In genomic region chr11:116507016-116507415, GRCh38 we compare ENCODE assay signal across 14 cellular contexts.
DNase-seq lines count a peak whose midpoint lies in the region; TF ChIP-seq lines count a peak whose summit lies in the region.
"Had no signal": no experiment of that assay in that cellular context is flagged by ENCODE, and none has a peak within 500 bp of the region (broad histone marks: within the 10 kb centered on the region; RNA-seq: fewer than 3 reads in every experiment).

No MANE protein-coding gene starts in this region.

- no peak overlapping the region for H2AK5ac ChIP-seq in neuronal stem cell (ENCODE audit: low read depth, low read length)

- H3K4me2 ChIP-seq in neuronal stem cell (ENCODE audit: insufficient read depth, low read length, poor library complexity, severe bottlenecking): no peak overlapping the region

- H3K36me3 ChIP-seq in neuronal stem cell (replicated peaks in 1 of 2; ENCODE audit: control insufficient read depth in 2 of 2, insufficient read depth in 2 of 2, low read length in 2 of 2): no peaks in the 10 kb centered on the region
- H3K36me3 ChIP-seq in vagina: no peaks in the 10 kb centered on the region
- no peaks in the 10 kb centered on the region for H3K36me3 ChIP-seq in WERI-Rb-1

- H3K4me3 Mint-ChIP-seq in brain: no peak overlapping the region
- H3K4me3 Mint-ChIP-seq: CD4-positive, alpha-beta memory T cell; GM23338; H9 had no signal

- intact Hi-C loops in vagina (cut with DNase I): no loop called here

- no peak overlapping the region for H3K23ac ChIP-seq in neuronal stem cell (ENCODE audit: low read depth, low read length, poor library complexity)

- H3K14ac ChIP-seq in neuronal stem cell (ENCODE audit: low read length): no peak overlapping the region

- DNase-seq in coronary artery (ENCODE audit: low spot score): peak; percentile 35
- no peak for DNase-seq in neuronal stem cell (ENCODE audit: low spot score)
- DNase-seq in vagina (ENCODE audit: extremely low spot score in 2 of 2): peak; percentile 81 to 82
- no peak for DNase-seq in WERI-Rb-1
- no peak for DNase-seq in GDM1 (lab: John Stamatoyannopoulos, UW)
- DNase-seq: C1 segment of cervical spinal cord; Calu3; CD4-positive, alpha-beta memory T cell; COR-L47; DMS53; DMS79 treated with DMSO at 0.1 percent for 48 hours; H9 had no signal

- TF ChIP-seq CTCF in brain (conservative IDR thresholded peaks at IDR 0.05): no peak
- no peak for TF ChIP-seq CTCF in coronary artery (IDR thresholded peaks at IDR 0.05)
- TF ChIP-seq CTCF in vagina (IDR thresholded peaks at IDR 0.05): no peak
- TF ChIP-seq CTCF in WERI-Rb-1 (IDR thresholded peaks at IDR 0.05; ENCODE audit: low read depth, low read length): no peak

- no CpG with 5 or more reads among the region's 4 CpGs for WGBS in neuronal stem cell (ENCODE audit: extremely low coverage in 2 of 2, insufficient read length in 2 of 2, insufficient replicate concordance in 1 of 2), 2 donors

- no peak overlapping the region for H3K9ac ChIP-seq in neuronal stem cell (ENCODE audit: low read depth, low read length, poor library complexity)

- H3K4me1 ChIP-seq in neuronal stem cell (ENCODE audit: control insufficient read depth in 2 of 2, insufficient read depth in 1 of 2, low read depth in 1 of 2, low read length in 2 of 2): peaks cover 0 to 9% of the 10 kb centered on the region in 2 donors
- H3K4me1 ChIP-seq in vagina: no peaks in the 10 kb centered on the region

- no peak overlapping the region for H2BK15ac ChIP-seq in neuronal stem cell (ENCODE audit: low read length)

- no peaks in the 10 kb centered on the region for H3K79me1 ChIP-seq in neuronal stem cell (ENCODE audit: low read depth, low read length)

- no peak overlapping the region for H2BK5ac ChIP-seq in neuronal stem cell (ENCODE audit: low read length)

- peaks cover 95% of the 10 kb centered on the region for H3K4me1 Mint-ChIP-seq in brain
- H3K4me1 Mint-ChIP-seq: CD4-positive, alpha-beta memory T cell had no signal

- H3K27ac Mint-ChIP-seq in brain: peak overlapping the region; percentile 87 to 98 (median 95)
- H3K27ac Mint-ChIP-seq: CD4-positive, alpha-beta memory T cell; GM23338; H9 had no signal

- no peak overlapping the region for H2AFZ ChIP-seq in neuronal stem cell (ENCODE audit: low read length)

- no peaks in the 10 kb centered on the region for H3K27me3 Mint-ChIP-seq in brain

- no peak for TF ChIP-seq POLR2A in vagina (IDR thresholded peaks at IDR 0.05)

- H3K27ac ChIP-seq in coronary artery: no peak overlapping the region
- no peak overlapping the region for H3K27ac ChIP-seq in neuronal stem cell (replicated peaks; ENCODE audit: low read length)
- H3K27ac ChIP-seq in vagina: no peak overlapping the region
- no peak overlapping the region for H3K27ac ChIP-seq in WERI-Rb-1

- H3K9me3 Mint-ChIP-seq in brain: peaks cover 0 to 4% (median 0%) of the 10 kb centered on the region in 5 experiments
- H3K9me3 Mint-ChIP-seq: GM23338, H9 had no signal

- H4K8ac ChIP-seq in neuronal stem cell (ENCODE audit: low read depth, low read length): no peak overlapping the region

- H4K91ac ChIP-seq in neuronal stem cell (ENCODE audit: low read depth, low read length, poor library complexity): no peak overlapping the region

- H3K4ac ChIP-seq in neuronal stem cell (ENCODE audit: low read length): no peak overlapping the region

- no peak overlapping the region for H2BK12ac ChIP-seq in neuronal stem cell (ENCODE audit: low read length)

- H3K9me3 ChIP-seq in neuronal stem cell (replicated peaks in 1 of 2; ENCODE audit: control insufficient read depth in 2 of 2, insufficient read depth in 1 of 2, low read depth in 1 of 2, low read length in 2 of 2): no peaks in the 10 kb centered on the region
- no peaks in the 10 kb centered on the region for H3K9me3 ChIP-seq in vagina
- H3K9me3 ChIP-seq in WERI-Rb-1 (ENCODE audit: severe bottlenecking): no peaks in the 10 kb centered on the region

- H3K36me3 Mint-ChIP-seq in brain: no peaks in the 10 kb centered on the region
- H3K36me3 Mint-ChIP-seq: CD4-positive, alpha-beta memory T cell had no signal

- no peak overlapping the region for H2BK120ac ChIP-seq in neuronal stem cell (ENCODE audit: low read depth, low read length)

- H3K27me3 ChIP-seq in neuronal stem cell (ENCODE audit: control insufficient read depth in 3 of 3, insufficient read depth in 3 of 3, low read depth in 1 of 3, low read length in 3 of 3): peaks cover 0 to 27% (median 2%) of the 10 kb centered on the region in 3 experiments
- no peaks in the 10 kb centered on the region for H3K27me3 ChIP-seq in vagina
- H3K27me3 ChIP-seq in WERI-Rb-1 (ENCODE audit: insufficient read depth, low read depth, severe bottlenecking): no peaks in the 10 kb centered on the region

- H3K18ac ChIP-seq in neuronal stem cell (ENCODE audit: low read length): peak overlapping the region; percentile 25

- no peak overlapping the region for H3K4me3 ChIP-seq in coronary artery
- no peak overlapping the region for H3K4me3 ChIP-seq in neuronal stem cell (ENCODE audit: low read length in 2 of 2)
- H3K4me3 ChIP-seq in vagina: no peak overlapping the region
- no peak overlapping the region for H3K4me3 ChIP-seq in WERI-Rb-1 (ENCODE audit: low read depth, low read length)
- H3K4me3 ChIP-seq: GM23338 had no signal

Comparison
In these comparisons a context has a peak if more than half of its experiments do, and no peak if none do; other contexts are left out.
1. DNase-seq: peak in coronary artery (single experiment) and vagina (2 of 2); none in neuronal stem cell (single experiment), WERI-Rb-1 (single experiment) and GDM1 (single experiment).